Comparison of ENCODE assay signal across 8 cellular contexts in the genomic region with DNA sequence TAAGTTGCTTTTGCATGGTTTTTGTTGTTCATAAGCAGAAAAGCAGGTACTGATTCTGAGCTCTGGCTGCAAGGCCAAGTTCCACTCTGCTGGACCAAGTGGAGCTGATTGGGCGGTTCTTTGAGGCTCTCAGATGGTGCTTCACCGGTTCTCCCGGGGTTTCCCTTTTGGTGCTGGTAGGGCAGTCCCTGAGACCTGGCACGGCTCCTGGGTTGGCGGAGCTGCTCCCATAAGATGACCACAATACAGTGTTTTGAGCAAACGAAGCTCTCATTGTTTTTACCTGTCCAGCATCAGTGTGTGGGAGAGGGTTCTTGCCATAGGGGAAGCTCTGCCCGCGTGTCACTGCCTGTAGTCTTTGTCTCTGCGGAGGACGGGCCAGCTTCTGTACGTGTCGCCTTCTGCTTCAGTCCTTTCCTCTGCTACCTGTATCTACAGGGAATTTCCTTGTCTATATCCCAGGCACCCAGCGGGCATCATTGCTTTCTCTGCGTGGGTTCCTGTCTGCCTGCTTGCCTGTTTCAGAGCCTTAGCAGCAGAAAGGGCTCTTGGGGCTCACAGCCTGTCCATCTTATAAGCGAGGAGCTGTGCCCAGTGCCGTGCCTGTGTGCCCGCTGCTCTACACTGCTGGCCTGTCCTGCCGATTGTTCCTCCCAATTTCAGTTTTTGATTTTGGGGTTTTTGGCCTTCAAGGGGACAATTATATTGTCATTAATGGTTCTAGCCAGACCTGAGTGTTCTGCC. TPM values are rescaled to one million over a fixed set of nuclear protein-coding genes. Genes with fewer than 3 reads are reported as not detected.
DNase-seq lines count a peak whose midpoint lies in the region; ATAC-seq and TF ChIP-seq lines count a peak whose summit lies in the region.

No MANE protein-coding gene starts in this region.

- intact Hi-C loops in posterior vena cava (cut with DNase I): no loop called here

- no peak for ATAC-seq in GM23338
- ATAC-seq in omental fat pad (ENCODE audit: low FRiP score): no peak

- H3K9me2 ChIP-seq in GM23338 (ENCODE audit: insufficient read depth): no peaks in the 10 kb centered on the region

- DNase-seq in GM23338 (ENCODE audit: low spot score): no peak
- DNase-seq in RPMI8226: peak; percentile 54
- DNase-seq in epithelial cell of esophagus (ENCODE audit: low read depth): peak; percentile 45
- DNase-seq in ecto neural progenitor cell (ENCODE audit: low spot score): no peak
- no peak for DNase-seq in GM13976 (ENCODE audit: low spot score)
- DNase-seq in posterior vena cava (ENCODE audit: low spot score): no peak
- no peak for DNase-seq in omental fat pad (ENCODE audit: low spot score)

- H3K4me1 Mint-ChIP-seq in GM23338: peaks cover 39% of the 10 kb centered on the region

- peaks cover 47% of the 10 kb centered on the region for H4K20me1 ChIP-seq in GM23338 (replicated peaks; ENCODE audit: insufficient read depth)

- H3K36me3 Mint-ChIP-seq in GM23338 (ENCODE audit: low read depth): peaks cover 54% of the 10 kb centered on the region

- H2AFZ ChIP-seq in GM23338: no peak overlapping the region

- H3K4me3 Mint-ChIP-seq in GM23338: peak overlapping the region; percentile 92

- H3F3A ChIP-seq in GM23338 (replicated peaks; ENCODE audit: low read depth): peaks cover 20% of the 10 kb centered on the region

- peaks cover 29% of the 10 kb centered on the region for H3K27me3 Mint-ChIP-seq in GM23338 (ENCODE audit: insufficient read depth, low read depth, poor library complexity)

- H3K36me3 ChIP-seq in GM23338 (ENCODE audit: insufficient read depth): peaks cover 7% of the 10 kb centered on the region; the same call in 1 of the 2 replicates
- peaks cover 16% of the 10 kb centered on the region for H3K36me3 ChIP-seq in rectal smooth muscle tissue (ENCODE audit: control insufficient read depth, insufficient read depth, low read length)

- TF ChIP-seq CTCF in GM23338 (conservative IDR thresholded peaks at IDR 0.05; ENCODE audit: low read depth in 2 of 2): no peak
- no peak for TF ChIP-seq CTCF in epithelial cell of esophagus (IDR thresholded peaks at IDR 0.05; ENCODE audit: insufficient read depth, low read depth, low read length, missing control alignments)
- TF ChIP-seq CTCF in GM13976 (IDR thresholded peaks at IDR 0.05; ENCODE audit: borderline replicate concordance, control extremely low read depth, extremely low read depth, insufficient read depth, missing control alignments): no peak
- no peak for TF ChIP-seq CTCF in omental fat pad (IDR thresholded peaks at IDR 0.05)

- H3K27ac ChIP-seq in GM23338 (ENCODE audit: low read depth) (peak overlapping the region; percentile 98), rectal smooth muscle tissue (ENCODE audit: low read depth, low read length) (no peak overlapping the region)

- H3K79me2 ChIP-seq in GM23338 (replicated peaks; ENCODE audit: insufficient read depth): peaks cover 69% of the 10 kb centered on the region

- no peak overlapping the region for H3K9ac ChIP-seq in rectal smooth muscle tissue (ENCODE audit: low read length)

- peak overlapping the region; percentile 100 for H3K4me2 ChIP-seq in GM23338

- H3K4me1 ChIP-seq in GM23338 (ENCODE audit: insufficient read depth) (peaks cover 27% of the 10 kb centered on the region), rectal smooth muscle tissue (ENCODE audit: control insufficient read depth, insufficient read depth, low read length) (peaks cover 21% of the 10 kb centered on the region)

- peak overlapping the region; percentile 14; the same call in 1 of the 2 replicates for H3K27ac Mint-ChIP-seq in GM23338

- no peaks in the 10 kb centered on the region; the same call in 1 of the 3 replicates for H3K9me3 Mint-ChIP-seq in GM23338

- in situ Hi-C loops in GM13976 (cut with MboI; ENCODE audit: low sequenced_read_pairs, unreplicated experiment): no loop called here

- no peaks in the 10 kb centered on the region for H3K27me3 ChIP-seq in GM23338 (ENCODE audit: insufficient read depth)
- no peaks in the 10 kb centered on the region for H3K27me3 ChIP-seq in rectal smooth muscle tissue (ENCODE audit: control insufficient read depth, insufficient read depth, low read length)

- H3K4me3 ChIP-seq in GM23338 (peak overlapping the region; percentile 100), epithelial cell of esophagus (ENCODE audit: low read length) (peak overlapping the region; percentile 86), rectal smooth muscle tissue (ENCODE audit: low read length) (peak overlapping the region; percentile 80)

TF ChIP-seq in GM23338, 12 proteins besides CTCF, POLR2A, EP300 and RAD21 (continues in another document):
- TF ChIP-seq, protein P1, sequence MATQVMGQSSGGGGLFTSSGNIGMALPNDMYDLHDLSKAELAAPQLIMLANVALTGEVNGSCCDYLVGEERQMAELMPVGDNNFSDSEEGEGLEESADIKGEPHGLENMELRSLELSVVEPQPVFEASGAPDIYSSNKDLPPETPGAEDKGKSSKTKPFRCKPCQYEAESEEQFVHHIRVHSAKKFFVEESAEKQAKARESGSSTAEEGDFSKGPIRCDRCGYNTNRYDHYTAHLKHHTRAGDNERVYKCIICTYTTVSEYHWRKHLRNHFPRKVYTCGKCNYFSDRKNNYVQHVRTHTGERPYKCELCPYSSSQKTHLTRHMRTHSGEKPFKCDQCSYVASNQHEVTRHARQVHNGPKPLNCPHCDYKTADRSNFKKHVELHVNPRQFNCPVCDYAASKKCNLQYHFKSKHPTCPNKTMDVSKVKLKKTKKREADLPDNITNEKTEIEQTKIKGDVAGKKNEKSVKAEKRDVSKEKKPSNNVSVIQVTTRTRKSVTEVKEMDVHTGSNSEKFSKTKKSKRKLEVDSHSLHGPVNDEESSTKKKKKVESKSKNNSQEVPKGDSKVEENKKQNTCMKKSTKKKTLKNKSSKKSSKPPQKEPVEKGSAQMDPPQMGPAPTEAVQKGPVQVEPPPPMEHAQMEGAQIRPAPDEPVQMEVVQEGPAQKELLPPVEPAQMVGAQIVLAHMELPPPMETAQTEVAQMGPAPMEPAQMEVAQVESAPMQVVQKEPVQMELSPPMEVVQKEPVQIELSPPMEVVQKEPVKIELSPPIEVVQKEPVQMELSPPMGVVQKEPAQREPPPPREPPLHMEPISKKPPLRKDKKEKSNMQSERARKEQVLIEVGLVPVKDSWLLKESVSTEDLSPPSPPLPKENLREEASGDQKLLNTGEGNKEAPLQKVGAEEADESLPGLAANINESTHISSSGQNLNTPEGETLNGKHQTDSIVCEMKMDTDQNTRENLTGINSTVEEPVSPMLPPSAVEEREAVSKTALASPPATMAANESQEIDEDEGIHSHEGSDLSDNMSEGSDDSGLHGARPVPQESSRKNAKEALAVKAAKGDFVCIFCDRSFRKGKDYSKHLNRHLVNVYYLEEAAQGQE (IDR thresholded peaks at IDR 0.05; ENCODE audit: unreplicated experiment): no peak
- TF ChIP-seq ZNF114 (CRISPR knock-in tag; IDR thresholded peaks at IDR 0.05) (no peak), EZH2 (IDR thresholded peaks at IDR 0.05; ENCODE audit: low read depth, unreplicated experiment) (no peak), EZH2phosphoT487 (IDR thresholded peaks at IDR 0.05; ENCODE audit: unreplicated experiment) (no peak), NANOG (IDR thresholded peaks at IDR 0.05; ENCODE audit: borderline replicate concordance) (no peak), STAT1 (IDR thresholded peaks at IDR 0.05; ENCODE audit: unreplicated experiment) (no peak), POLR2AphosphoS5 (IDR thresholded peaks at IDR 0.05; ENCODE audit: low read depth) (no peak), CREB1 (CRISPR knock-in tag; IDR thresholded peaks at IDR 0.05; ENCODE audit: low read depth) (no peak), ZNF331 (CRISPR knock-in tag; IDR thresholded peaks at IDR 0.05; ENCODE audit: low read depth) (no peak), JUNB (IDR thresholded peaks at IDR 0.05; ENCODE audit: unreplicated experiment) (no peak)
- TF ChIP-seq, protein P2, sequence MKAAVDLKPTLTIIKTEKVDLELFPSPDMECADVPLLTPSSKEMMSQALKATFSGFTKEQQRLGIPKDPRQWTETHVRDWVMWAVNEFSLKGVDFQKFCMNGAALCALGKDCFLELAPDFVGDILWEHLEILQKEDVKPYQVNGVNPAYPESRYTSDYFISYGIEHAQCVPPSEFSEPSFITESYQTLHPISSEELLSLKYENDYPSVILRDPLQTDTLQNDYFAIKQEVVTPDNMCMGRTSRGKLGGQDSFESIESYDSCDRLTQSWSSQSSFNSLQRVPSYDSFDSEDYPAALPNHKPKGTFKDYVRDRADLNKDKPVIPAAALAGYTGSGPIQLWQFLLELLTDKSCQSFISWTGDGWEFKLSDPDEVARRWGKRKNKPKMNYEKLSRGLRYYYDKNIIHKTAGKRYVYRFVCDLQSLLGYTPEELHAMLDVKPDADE (IDR thresholded peaks at IDR 0.05): no peak

RNA-seq across cellular contexts. Expression of a gene that starts 2.3 kb away (rescaled TPM):
- total RNA-seq in GM23338 (2014; rRNA removed; shearing (Covaris generic)): 233 and 234 TPM in 2 replicates
- 73.1 and 75.2 TPM in 2 replicates for polyA plus RNA-seq in GM23338 (2016; fragmentation: Nextera tagmentation; extraction: Ambion mirVana)
- 10 to 100 TPM; 89.3 to 91.7 TPM for total RNA-seq in posterior vena cava
- total RNA-seq in omental fat pad: 100 to 1,000 TPM in 2 of 4 donors, 10 to 100 TPM in 2; 55.2 to 132 (median 86.1) TPM

RNA-seq across cellular contexts. Expression of a gene that starts 9.2 kb away (rescaled TPM):
- 8.2 and 12.0 TPM in 2 replicates for total RNA-seq in GM23338 (2014; rRNA removed; shearing (Covaris generic))
- polyA plus RNA-seq in GM23338 (2016; fragmentation: Nextera tagmentation; extraction: Ambion mirVana): 17.6 and 19.9 TPM in 2 replicates
- total RNA-seq in posterior vena cava (10 to 100 TPM in 1 of 2 donors, 1 to 10 TPM in 1; 8.6 to 13.6 TPM), omental fat pad (10 to 100 TPM in 3 of 4 donors, 1 to 10 TPM in 1; 9.8 to 15.2 (median 11.0) TPM)

RNA-seq across cellular contexts. Expression of a gene that starts 13.7 kb away (rescaled TPM):
- total RNA-seq in GM23338 (2014; rRNA removed; shearing (Covaris generic)): 67.2 and 87.6 TPM in 2 replicates
- polyA plus RNA-seq in GM23338 (2016; fragmentation: Nextera tagmentation; extraction: Ambion mirVana): 48.5 and 50.7 TPM in 2 replicates
- 10 to 100 TPM in 1 of 2 donors, 1 to 10 TPM in 1; 8.0 to 12.0 TPM for total RNA-seq in posterior vena cava
- 10 to 100 TPM in 3 of 4 donors, 1 to 10 TPM in 1; 9.9 to 15.0 (median 11.9) TPM for total RNA-seq in omental fat pad

RNA-seq across cellular contexts. Expression of a gene that starts 16.4 kb away (rescaled TPM):
- total RNA-seq in GM23338 (2014; rRNA removed; shearing (Covaris generic)): 10.9 and 18.7 TPM in 2 replicates
- polyA plus RNA-seq in GM23338 (2016; fragmentation: Nextera tagmentation; extraction: Ambion mirVana): 23.6 and 23.9 TPM in 2 replicates
- total RNA-seq in posterior vena cava: 10 to 100 TPM; 32.0 to 36.7 TPM
- total RNA-seq in omental fat pad: 10 to 100 TPM; 11.4 to 20.5 (median 13.8) TPM

RNA-seq across cellular contexts. Expression of a gene that starts 17.9 kb away (rescaled TPM):
- 208 and 223 TPM in 2 replicates for total RNA-seq in GM23338 (2014; rRNA removed; shearing (Covaris generic))
- polyA plus RNA-seq in GM23338 (2016; fragmentation: Nextera tagmentation; extraction: Ambion mirVana): 47.1 and 48.9 TPM in 2 replicates
- 10 to 100 TPM; 75.5 to 76.4 TPM for total RNA-seq in posterior vena cava
- total RNA-seq in omental fat pad: 10 to 100 TPM; 56.4 to 82.3 (median 62.0) TPM

Comparison
In these comparisons a context has a peak if more than half of its experiments do, and no peak if none do; other contexts are left out.
1. DNase-seq: peak in RPMI8226 (single experiment) and epithelial cell of esophagus (single experiment); none in GM23338 (single experiment), ecto neural progenitor cell (single experiment), GM13976 (single experiment), posterior vena cava (single experiment) and omental fat pad (single experiment).
2. Peak in every context shown above with its lines, with median percentiles within 50 percentile points of each other: H3K4me3 ChIP-seq.